Comparison of ENCODE assay signal across 1 cellular context in genomic region chr4:1763070-1763549, GRCh38.
TF ChIP-seq lines count a peak whose summit lies in the region.

No MANE protein-coding gene starts in this region.

TF ChIP-seq in SK-N-SH, 30 proteins besides CTCF, POLR2A, EP300 and RAD21:
- TF ChIP-seq ZBTB33 (IDR thresholded peaks at IDR 0.05; ENCODE audit: borderline replicate concordance, low read depth) (no peak), NRF1 (IDR thresholded peaks at IDR 0.05; ENCODE audit: low read depth, low read length) (no peak), EZH2phosphoT487 (IDR thresholded peaks at IDR 0.05; ENCODE audit: borderline replicate concordance, low read depth) (no peak), NFIC (IDR thresholded peaks at IDR 0.05; ENCODE audit: borderline replicate concordance) (no peak), GABPA (IDR thresholded peaks at IDR 0.05; ENCODE audit: low read depth) (no peak), MXI1 (IDR thresholded peaks at IDR 0.05; ENCODE audit: low read depth, low read length) (no peak), POLR2AphosphoS5 (IDR thresholded peaks at IDR 0.05; ENCODE audit: low read depth, low read length) (no peak), YY1 (IDR thresholded peaks at IDR 0.05; ENCODE audit: low read depth) (no peak), JUND (IDR thresholded peaks at IDR 0.05) (no peak), TCF12 (IDR thresholded peaks at IDR 0.05) (no peak), RXRA (IDR thresholded peaks at IDR 0.05; ENCODE audit: borderline replicate concordance, low read depth) (no peak), MEF2A (IDR thresholded peaks at IDR 0.05; ENCODE audit: borderline replicate concordance, low read depth) (no peak), USF1 (IDR thresholded peaks at IDR 0.05; ENCODE audit: borderline replicate concordance, low read depth) (no peak), TAF1 (IDR thresholded peaks at IDR 0.05; ENCODE audit: borderline replicate concordance, low read depth, low read length) (no peak), FOXJ3 (CRISPR knock-in tag; IDR thresholded peaks at IDR 0.05) (no peak), USF2 (IDR thresholded peaks at IDR 0.05; ENCODE audit: borderline replicate concordance, low read depth, low read length) (no peak)
